In the genomic region with DNA sequence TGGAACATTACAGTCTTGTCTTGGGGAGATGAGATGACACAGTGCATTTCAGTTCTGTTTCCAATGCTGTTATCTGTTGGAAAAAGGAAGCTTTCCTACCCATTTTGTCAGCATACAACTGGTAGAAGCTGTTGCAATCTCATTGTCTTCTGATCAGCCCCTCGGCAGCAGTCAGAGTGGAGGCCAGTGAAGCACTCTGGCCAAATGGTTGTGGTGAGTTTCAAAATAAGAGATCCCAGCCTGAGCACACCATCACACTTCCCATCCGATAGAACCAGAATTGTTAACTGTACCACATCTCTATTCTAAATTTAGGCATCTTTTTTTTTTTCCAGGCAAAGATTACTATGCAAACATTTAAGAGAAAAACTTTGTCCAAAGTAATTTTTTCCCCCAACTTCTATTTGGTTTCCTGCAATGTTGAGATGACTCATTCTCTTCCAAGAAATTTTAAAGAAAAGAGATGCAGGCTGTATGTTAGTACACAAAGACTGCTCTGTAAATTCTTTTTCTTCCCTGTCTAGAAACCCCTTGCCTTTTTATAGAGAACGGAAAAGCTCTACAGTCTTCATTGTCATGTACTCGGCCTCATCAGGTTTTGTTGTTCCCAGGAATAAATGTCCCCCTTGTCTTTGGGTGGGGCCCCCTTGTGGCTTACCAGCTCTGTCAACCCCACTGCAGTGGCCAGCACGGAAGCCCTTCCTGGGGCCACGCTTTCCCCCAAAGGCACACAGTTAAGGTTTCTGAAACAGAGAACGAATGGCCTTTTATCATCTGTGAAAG, we compare ENCODE assay signal across 8 cellular contexts.
DNase-seq lines count a peak whose midpoint lies in the region; ATAC-seq and TF ChIP-seq lines count a peak whose summit lies in the region.
"Not testable (repeated sequence)": the region's sequence is repeated elsewhere in the genome, so short reads cannot be mapped to it uniquely, and the experiment has no call there.

No MANE protein-coding gene starts in this region.

- not testable (repeated sequence) for H3K27me3 ChIP-seq in RWPE2 (ENCODE audit: insufficient read depth, poor library complexity, severe bottlenecking); right lobe of liver; thoracic aorta (replicated peaks; ENCODE audit: insufficient read depth)

- CTCF ChIA-PET in activated CD4-positive, alpha-beta memory T cell treated with anti-CD3 and anti-CD28 coated beads, Interleukin-2, amount 10 ng/mL, durations not matched to agents 7 days and 5 days (lab: Charles Lee) = not testable (repeated sequence)

- 29% methylated on average over 1 of the region's 7 CpGs for WGBS in right lobe of liver (ENCODE audit: insufficient coverage, low coverage, low lambda C conversion rate, missing lambda C conversion rate)

- not testable (repeated sequence) for H3K4me1 ChIP-seq in RWPE2 (ENCODE audit: insufficient read depth, poor library complexity, severe bottlenecking); right lobe of liver; thoracic aorta (ENCODE audit: control insufficient read depth in 1 of 2, low read depth in 2 of 2)

- H3K4me3 Mint-ChIP-seq in CD14-positive monocyte; activated CD4-positive, alpha-beta memory T cell treated with anti-CD3 and anti-CD28 coated beads, Interleukin-2, amount 10 ng/mL, durations not matched to agents 7 days and 5 days; osteocyte (ENCODE audit: unreplicated experiment): not testable (repeated sequence)

- H3K27ac ChIP-seq in RWPE2 (ENCODE audit: poor library complexity, severe bottlenecking); right lobe of liver; thoracic aorta: not testable (repeated sequence)

- not testable (repeated sequence) for TF ChIP-seq CTCF in CD14-positive monocyte (IDR thresholded peaks at IDR 0.05); RWPE2 (IDR thresholded peaks at IDR 0.05; ENCODE audit: poor library complexity, severe bottlenecking); right lobe of liver (IDR thresholded peaks at IDR 0.05); osteocyte (IDR thresholded peaks at IDR 0.05); thoracic aorta (IDR thresholded peaks at IDR 0.05)

- not testable (repeated sequence) for H3K36me3 ChIP-seq in RWPE2 (ENCODE audit: low read depth); right lobe of liver; thoracic aorta

- not testable (repeated sequence) for H3K4me3 ChIP-seq in RWPE2 (ENCODE audit: severe bottlenecking); right lobe of liver; thoracic aorta

- not testable (repeated sequence) for H3K27me3 Mint-ChIP-seq in CD14-positive monocyte (ENCODE audit: low read depth in 3 of 3); activated CD4-positive, alpha-beta memory T cell treated with anti-CD3 and anti-CD28 coated beads, Interleukin-2, amount 10 ng/mL, durations not matched to agents 7 days and 5 days; osteocyte (ENCODE audit: unreplicated experiment)

- intact Hi-C loops in CD14-positive monocyte (cut with micrococcal nuclease); Right ventricle myocardium superior (cut with DNase I); right lobe of liver (cut with DNase I): not testable (repeated sequence)

- peak overlapping the region; percentile 73 to 91 (median 88) for H3K27ac Mint-ChIP-seq in CD14-positive monocyte
- H3K27ac Mint-ChIP-seq in activated CD4-positive, alpha-beta memory T cell treated with anti-CD3 and anti-CD28 coated beads, Interleukin-2, amount 10 ng/mL, durations not matched to agents 7 days and 5 days = peak overlapping the region; percentile 68
- not testable (repeated sequence) for H3K27ac Mint-ChIP-seq in activated naive CD4-positive, alpha-beta T cell treated with anti-CD3 and anti-CD28 coated beads, Interleukin-2, amount 50 U/mL, for 72 hours
- H3K27ac Mint-ChIP-seq in osteocyte (ENCODE audit: unreplicated experiment) = peak overlapping the region; percentile 74

- not testable (repeated sequence) for H3K9me3 Mint-ChIP-seq in CD14-positive monocyte; activated CD4-positive, alpha-beta memory T cell treated with anti-CD3 and anti-CD28 coated beads, Interleukin-2, amount 10 ng/mL, durations not matched to agents 7 days and 5 days; activated naive CD4-positive, alpha-beta T cell treated with anti-CD3 and anti-CD28 coated beads, Interleukin-2, amount 50 U/mL, for 72 hours; osteocyte (ENCODE audit: unreplicated experiment)

- POLR2A ChIA-PET in activated CD4-positive, alpha-beta memory T cell treated with anti-CD3 and anti-CD28 coated beads, Interleukin-2, amount 10 ng/mL, durations not matched to agents 7 days and 5 days (lab: Charles Lee) = not testable (repeated sequence)

- not testable (repeated sequence) for DNase-seq in CD14-positive monocyte (ENCODE audit: low spot score); RWPE2 (ENCODE audit: low spot score); activated CD4-positive, alpha-beta memory T cell treated with anti-CD3 and anti-CD28 coated beads, Interleukin-2, amount 10 ng/mL, durations not matched to agents 7 days and 5 days; activated naive CD4-positive, alpha-beta T cell treated with anti-CD3 and anti-CD28 coated beads, Interleukin-2, amount 50 U/mL, for 72 hours (ENCODE audit: low spot score in 2 of 2); Right ventricle myocardium superior; right lobe of liver; osteocyte (ENCODE audit: extremely low spot score, unreplicated experiment); thoracic aorta (ENCODE audit: low spot score)

- not testable (repeated sequence) for TF ChIP-seq POLR2A in right lobe of liver (IDR thresholded peaks at IDR 0.05)

- ATAC-seq in RWPE2 (ENCODE audit: low read depth) = peak; percentile 44; the same call in 2 of the 3 replicates
- ATAC-seq in activated naive CD4-positive, alpha-beta T cell treated with anti-CD3 and anti-CD28 coated beads, Interleukin-2, amount 50 U/mL, for 72 hours = peak; percentile 28 to 53
- peak; percentile 77 for ATAC-seq in Right ventricle myocardium superior (ENCODE audit: poor library complexity)
- peak; percentile 55 to 66 (median 60) for ATAC-seq in right lobe of liver
- peak; percentile 77 for ATAC-seq in thoracic aorta (ENCODE audit: insufficient number of reproducible peaks, low FRiP score, low read depth)

- H3K4me1 Mint-ChIP-seq in CD14-positive monocyte; activated CD4-positive, alpha-beta memory T cell treated with anti-CD3 and anti-CD28 coated beads, Interleukin-2, amount 10 ng/mL, durations not matched to agents 7 days and 5 days; osteocyte (ENCODE audit: unreplicated experiment): not testable (repeated sequence)

- not testable (repeated sequence) for H3K9me3 ChIP-seq in RWPE2 (ENCODE audit: severe bottlenecking); right lobe of liver; thoracic aorta

- H3K36me3 Mint-ChIP-seq in CD14-positive monocyte; activated CD4-positive, alpha-beta memory T cell treated with anti-CD3 and anti-CD28 coated beads, Interleukin-2, amount 10 ng/mL, durations not matched to agents 7 days and 5 days (ENCODE audit: low read depth); activated naive CD4-positive, alpha-beta T cell treated with anti-CD3 and anti-CD28 coated beads, Interleukin-2, amount 50 U/mL, for 72 hours; osteocyte (ENCODE audit: unreplicated experiment): not testable (repeated sequence)
